Comparison of ENCODE assay signal across 27 cellular contexts in genomic region chr1:187787696-187788095, GRCh38.
DNase-seq lines count a peak whose midpoint lies in the region; ATAC-seq and TF ChIP-seq lines count a peak whose summit lies in the region.
"Had no signal": no experiment of that assay in that cellular context is flagged by ENCODE, and none has a peak within 500 bp of the region (broad histone marks: within the 10 kb centered on the region; RNA-seq: fewer than 3 reads in every experiment).

No MANE protein-coding gene starts in this region.

- H3K27ac ChIP-seq in WERI-Rb-1: no peak overlapping the region
- H3K27ac ChIP-seq in smooth muscle cell (ENCODE audit: low read depth): no peak overlapping the region
- H3K27ac ChIP-seq: BLaER1, RWPE1 had no signal

- no peak overlapping the region for H3K4me2 ChIP-seq in smooth muscle cell
- H3K4me2 ChIP-seq: BLaER1 had no signal

- peak overlapping the region; percentile 10 for H3K27ac Mint-ChIP-seq in nephron progenitor cell
- H3K27ac Mint-ChIP-seq: CD4-positive, CD25-positive, alpha-beta regulatory T cell had no signal

- H3K9ac ChIP-seq in smooth muscle cell (ENCODE audit: low read depth): no peak overlapping the region
- H3K9ac ChIP-seq: BLaER1 had no signal

- H3K4me3 ChIP-seq in WERI-Rb-1 (ENCODE audit: low read depth, low read length) (no peak overlapping the region), smooth muscle cell (no peak overlapping the region)
- H3K4me3 ChIP-seq: BLaER1, GM12878 had no signal

- no peaks in the 10 kb centered on the region for H3K36me3 ChIP-seq in WERI-Rb-1
- H3K36me3 ChIP-seq in smooth muscle cell (ENCODE audit: low read depth): no peaks in the 10 kb centered on the region
- H3K36me3 ChIP-seq: BLaER1 had no signal

- no peaks in the 10 kb centered on the region for H3K79me2 ChIP-seq in smooth muscle cell (ENCODE audit: low read depth)

- peak; percentile 24 for DNase-seq in NCI-H2227 treated with DMSO at 0.1 percent for 48 hours (lab: John Stamatoyannopoulos, UW)
- no peak for DNase-seq in NCI-H2227 (lab: John Stamatoyannopoulos, UW; ENCODE audit: unreplicated experiment)
- DNase-seq in WERI-Rb-1: peak; percentile 5
- no peak for DNase-seq in nephron progenitor cell
- no peak for DNase-seq in smooth muscle cell (lab: John Stamatoyannopoulos, UW; ENCODE audit: unreplicated experiment)
- DNase-seq in NCI-H2196 (lab: John Stamatoyannopoulos, UW; ENCODE audit: unreplicated experiment): no peak
- DNase-seq: 8988T; CD4-positive, CD25-positive, alpha-beta regulatory T cell; DMS79; EL; GDM1; Karpas-422; NCI-H1092; NCI-H1417 treated with DMSO at 0.1 percent for 48 hours; NCI-H187; NCI-H2081 treated with DMSO at 0.1 percent for 48 hours; NCI-H2171; NCI-H446; NCI-H524 treated with DMSO at 0.1 percent for 48 hours; SHP77 had no signal

- H3K9me3 ChIP-seq in WERI-Rb-1 (ENCODE audit: severe bottlenecking) (no peaks in the 10 kb centered on the region), smooth muscle cell (replicated peaks; ENCODE audit: low read depth) (no peaks in the 10 kb centered on the region)
- H3K9me3 ChIP-seq: BLaER1 had no signal

- peaks cover 3% of the 10 kb centered on the region for H3K27me3 Mint-ChIP-seq in nephron progenitor cell (ENCODE audit: low read depth, poor library complexity)
- H3K27me3 Mint-ChIP-seq: CD4-positive, CD25-positive, alpha-beta regulatory T cell had no signal

- H3F3A ChIP-seq in smooth muscle cell (ENCODE audit: low read depth): no peaks in the 10 kb centered on the region

- no peak overlapping the region for H3K4me3 Mint-ChIP-seq in nephron progenitor cell
- H3K4me3 Mint-ChIP-seq: CD4-positive, CD25-positive, alpha-beta regulatory T cell had no signal

- H3K4me1 Mint-ChIP-seq in nephron progenitor cell: peaks cover 14% of the 10 kb centered on the region
- H3K4me1 Mint-ChIP-seq: CD4-positive, CD25-positive, alpha-beta regulatory T cell had no signal

- peak overlapping the region; percentile 30 for H2AFZ ChIP-seq in smooth muscle cell (ENCODE audit: low read depth)

- peaks cover 3% of the 10 kb centered on the region for H3K9me3 Mint-ChIP-seq in nephron progenitor cell

- 64% methylated on average over 3 of the region's 3 CpGs for WGBS in smooth muscle cell (ENCODE audit: low lambda C conversion rate)

- ATAC-seq in GM21528 (IDR thresholded peaks at IDR 0.05; ENCODE audit: low FRiP score, unreplicated experiment) (no peak), GM21526 (IDR thresholded peaks at IDR 0.05; ENCODE audit: low FRiP score, unreplicated experiment) (no peak)
- ATAC-seq: GM12878, HepG2, Panc1 had no signal

- H4K20me1 ChIP-seq in smooth muscle cell (ENCODE audit: low read depth): no peaks in the 10 kb centered on the region
- H4K20me1 ChIP-seq: BLaER1 had no signal

- TF ChIP-seq CTCF in WERI-Rb-1 (IDR thresholded peaks at IDR 0.05; ENCODE audit: low read depth, low read length) (no peak), nephron progenitor cell (IDR thresholded peaks at IDR 0.05) (no peak), smooth muscle cell (IDR thresholded peaks at IDR 0.05; ENCODE audit: borderline replicate concordance, insufficient read depth, poor library complexity, severe bottlenecking) (no peak)

- H3K4me1 ChIP-seq in smooth muscle cell (ENCODE audit: low read depth): peaks cover 15% of the 10 kb centered on the region
- H3K4me1 ChIP-seq: BLaER1 had no signal

- H3K27me3 ChIP-seq in WERI-Rb-1 (ENCODE audit: insufficient read depth, low read depth, severe bottlenecking) (no peaks in the 10 kb centered on the region), smooth muscle cell (ENCODE audit: low read depth) (no peaks in the 10 kb centered on the region)
- H3K27me3 ChIP-seq: BLaER1 had no signal

- H3K36me3 Mint-ChIP-seq in nephron progenitor cell (ENCODE audit: low read depth): no peaks in the 10 kb centered on the region
- H3K36me3 Mint-ChIP-seq: CD4-positive, CD25-positive, alpha-beta regulatory T cell had no signal

Comparison
In these comparisons a context has a peak if more than half of its experiments do, and no peak if none do; other contexts are left out.
1. DNase-seq: peak in NCI-H2227 treated with DMSO at 0.1 percent for 48 hours (single experiment) and WERI-Rb-1 (single experiment); none in NCI-H2227 (single experiment), nephron progenitor cell (single experiment), smooth muscle cell (single experiment) and NCI-H2196 (single experiment).